In genomic region chr1:113013823-113014222, GRCh38 we compare ENCODE assay signal across 15 cellular contexts. TPM values are rescaled to one million over a fixed set of nuclear protein-coding genes. Genes with fewer than 3 reads are reported as not detected.
DNase-seq lines count a peak whose midpoint lies in the region; ATAC-seq, FAIRE-seq and TF ChIP-seq lines count a peak whose summit lies in the region.
"Had no signal": no experiment of that assay in that cellular context is flagged by ENCODE, and none has a peak within 500 bp of the region (broad histone marks: within the 10 kb centered on the region; RNA-seq: fewer than 3 reads in every experiment).

No MANE protein-coding gene starts in this region.

- H3K27ac ChIP-seq in GM23338 (ENCODE audit: low read depth): no peak overlapping the region
- H3K27ac ChIP-seq: C4-2B had no signal

- H3K36me3 ChIP-seq in GM23338 (ENCODE audit: insufficient read depth) (peaks cover 4% of the 10 kb centered on the region; the same call in 1 of the 2 replicates), mucosa of descending colon (ENCODE audit: low read depth) (no peaks in the 10 kb centered on the region)
- H3K36me3 ChIP-seq: HAP-1 had no signal

- H3K4me1 ChIP-seq in GM23338 (ENCODE audit: insufficient read depth) (no peaks in the 10 kb centered on the region), mucosa of descending colon (ENCODE audit: low read depth) (peaks cover 11% of the 10 kb centered on the region)
- H3K4me1 ChIP-seq: BE2C, HAP-1 had no signal

- H3K27ac Mint-ChIP-seq in GM23338: no peak overlapping the region

- no peak overlapping the region for H2AFZ ChIP-seq in GM23338

- no peak overlapping the region for H3K4me3 Mint-ChIP-seq in GM23338
- H3K4me3 Mint-ChIP-seq: CD4-positive, alpha-beta memory T cell had no signal

- H3K27me3 ChIP-seq in GM23338 (ENCODE audit: insufficient read depth): no peaks in the 10 kb centered on the region
- H3K27me3 ChIP-seq: BE2C had no signal

- H3K36me3 Mint-ChIP-seq in GM23338 (ENCODE audit: low read depth): peaks cover 2% of the 10 kb centered on the region

- H4K20me1 ChIP-seq in GM23338 (replicated peaks; ENCODE audit: insufficient read depth): no peaks in the 10 kb centered on the region

- peaks cover 2% of the 10 kb centered on the region for H3K27me3 Mint-ChIP-seq in GM23338 (ENCODE audit: insufficient read depth, low read depth, poor library complexity)
- H3K27me3 Mint-ChIP-seq: CD4-positive, alpha-beta memory T cell had no signal

- no peak for FAIRE-seq in urothelium cell line (lab: Jason Lieb, UNC)
- FAIRE-seq: GM12892, H1, HTR-8/SVneo had no signal

- H3K4me1 Mint-ChIP-seq in GM23338: no peaks in the 10 kb centered on the region; the same call in 2 of the 3 replicates

- no peak for ATAC-seq in GM23338
- peak; percentile 73 for ATAC-seq in left colon
- ATAC-seq in mucosa of descending colon: peak; percentile 72

- intact Hi-C loops in left colon (cut with DNase I, micrococcal nuclease): no loop called here
- intact Hi-C loops in mucosa of descending colon (cut with DNase I, micrococcal nuclease): no loop called here

- H3K9me2 ChIP-seq in GM23338 (ENCODE audit: insufficient read depth): no peaks in the 10 kb centered on the region

- DNase-seq in GM23338 (ENCODE audit: low spot score) (no peak), left colon (no peak), mucosa of descending colon (no peak), ecto neural progenitor cell (ENCODE audit: low spot score) (no peak), urothelium cell line (ENCODE audit: low spot score) (no peak)
- no peak for DNase-seq in activated CD8-positive, alpha-beta memory T cell treated with anti-CD3 and anti-CD28 coated beads, Interleukin-2, amount 50 U/mL, for 4 hours
- DNase-seq: BE2C; CD4-positive, alpha-beta memory T cell; DMS79 had no signal

- H3K9me3 Mint-ChIP-seq in GM23338: no peaks in the 10 kb centered on the region
- H3K9me3 Mint-ChIP-seq: CD4-positive, alpha-beta memory T cell had no signal

- no peak for TF ChIP-seq CTCF in GM23338 (conservative IDR thresholded peaks at IDR 0.05; ENCODE audit: low read depth in 2 of 2)
- no peak for TF ChIP-seq CTCF in mucosa of descending colon (IDR thresholded peaks at IDR 0.05)

- no peaks in the 10 kb centered on the region for H3K79me2 ChIP-seq in GM23338 (replicated peaks; ENCODE audit: insufficient read depth)

- H3K4me3 ChIP-seq in GM23338: no peak overlapping the region
- H3K4me3 ChIP-seq in mucosa of descending colon: no peak overlapping the region
- H3K4me3 ChIP-seq: HAP-1 had no signal

- no peak overlapping the region for H3K4me2 ChIP-seq in GM23338

- no peaks in the 10 kb centered on the region; the same call in 1 of the 2 replicates for H3F3A ChIP-seq in GM23338 (replicated peaks; ENCODE audit: low read depth)

- no peaks in the 10 kb centered on the region for H3K9me3 ChIP-seq in mucosa of descending colon
- H3K9me3 ChIP-seq: BE2C, HAP-1 had no signal

TF ChIP-seq in GM23338, 12 proteins besides CTCF, POLR2A, EP300 and RAD21:
- no peak for TF ChIP-seq EZH2 (IDR thresholded peaks at IDR 0.05; ENCODE audit: low read depth, unreplicated experiment)
- TF ChIP-seq REST (IDR thresholded peaks at IDR 0.05; ENCODE audit: unreplicated experiment): peak; percentile 43

TF ChIP-seq in PFSK-1, 5 proteins besides CTCF, POLR2A, EP300 and RAD21:
- TF ChIP-seq POLR2AphosphoS5 (IDR thresholded peaks at IDR 0.05; ENCODE audit: low read depth, low read length): no peak
- peak; percentile 35 to 83; a peak in 3 of 4 replicates for TF ChIP-seq REST (IDR thresholded peaks at IDR 0.05; ENCODE audit: insufficient read depth in 1 of 2, low read depth in 2 of 2, low read length in 2 of 2)
- no peak for TF ChIP-seq SIN3A (IDR thresholded peaks at IDR 0.05; ENCODE audit: borderline replicate concordance, insufficient read depth, low read length)
- no peak for TF ChIP-seq TAF1 (IDR thresholded peaks at IDR 0.05; ENCODE audit: borderline replicate concordance, insufficient read depth, low read length)
- TF ChIP-seq FOXP2 (optimal IDR thresholded peaks at IDR 0.05; ENCODE audit: borderline replicate concordance, extremely low read depth, extremely low read length, insufficient read depth): no peak

RNA-seq across cellular contexts. Expression of gene SLC16A1, which starts 57.8 kb away (rescaled TPM):
- 559 and 593 TPM in 2 replicates for total RNA-seq in GM23338 (2014; rRNA removed; shearing (Covaris generic))
- 218 and 231 TPM in 2 replicates for polyA plus RNA-seq in GM23338 (2016; fragmentation: Nextera tagmentation; extraction: Ambion mirVana)
- 163 TPM for polyA plus RNA-seq in PFSK-1 (2012; ENCODE audit: insufficient read length, low read depth)
- total RNA-seq in left colon (100 to 1,000 TPM in 1 of 2 donors, 10 to 100 TPM in 1; 83.3 to 121 TPM), mucosa of descending colon (100 to 1,000 TPM in 1 of 3 donors, 10 to 100 TPM in 2; 71.2 to 172 (median 88.0) TPM)

RNA-seq across cellular contexts. Expression of gene LRIG2, which starts 59.2 kb away (rescaled TPM):
- 40.4 and 41.8 TPM in 2 replicates for total RNA-seq in GM23338 (2014; rRNA removed; shearing (Covaris generic))
- 7.7 and 10.0 TPM in 2 replicates for polyA plus RNA-seq in GM23338 (2016; fragmentation: Nextera tagmentation; extraction: Ambion mirVana)
- polyA plus RNA-seq in PFSK-1 (2012; ENCODE audit: insufficient read length, low read depth): 6.1 TPM
- 10 to 100 TPM; 16.4 to 20.1 TPM for total RNA-seq in left colon
- total RNA-seq in mucosa of descending colon: 10 to 100 TPM; 15.4 to 26.8 (median 16.4) TPM
